Comparison of ENCODE assay signal across 5 cellular contexts in genomic region chr20:6232436-6232835, GRCh38.
"Had no signal": no experiment of that assay in that cellular context is flagged by ENCODE, and none has a peak within 500 bp of the region (broad histone marks: within the 10 kb centered on the region; RNA-seq: fewer than 3 reads in every experiment).

No MANE protein-coding gene starts in this region.

- H3K4me2 ChIP-seq: GM23338 had no signal

- DNase-seq: H9, HCEC 1CT, IMR-90 had no signal

- H2AFZ ChIP-seq: GM23338 had no signal

- H3K4me3 ChIP-seq: GM23338, K562 had no signal
